Comparison of ENCODE assay signal across 36 cellular contexts in genomic region chr7:2437136-2437535, GRCh38. TPM values are rescaled to one million over a fixed set of nuclear protein-coding genes. Genes with fewer than 3 reads are reported as not detected.
DNase-seq lines count a peak whose midpoint lies in the region; ATAC-seq, FAIRE-seq and TF ChIP-seq lines count a peak whose summit lies in the region.
"Had no signal": no experiment of that assay in that cellular context is flagged by ENCODE, and none has a peak within 500 bp of the region (broad histone marks: within the 10 kb centered on the region; RNA-seq: fewer than 3 reads in every experiment).

No MANE protein-coding gene starts in this region.

- no peaks in the 10 kb centered on the region for H3K27me3 Mint-ChIP-seq in naive thymus-derived CD8-positive, alpha-beta T cell
- H3K27me3 Mint-ChIP-seq: activated CD4-positive, alpha-beta T cell treated with anti-CD3 and anti-CD28 coated beads for 36 hours; activated naive CD8-positive, alpha-beta T cell; dendritic cell treated with granulocyte-macrophage colony-stimulating factor and Interleukin-4, amounts not matched to agents 40 ng/mL and 50 ng/mL, for 4 days; T-helper 17 cell had no signal

- H3K27me3 ChIP-seq in foreskin keratinocyte (peaks cover 12% of the 10 kb centered on the region), aorta (ENCODE audit: control insufficient read depth in 1 of 2, insufficient read depth in 2 of 2, low read length in 1 of 2) (no peaks in the 10 kb centered on the region)
- H3K27me3 ChIP-seq: right lobe of liver, tibial artery had no signal

- H3K36me3 ChIP-seq in aorta (ENCODE audit: control insufficient read depth in 1 of 2, insufficient read depth in 2 of 2, low read length in 1 of 2): peaks cover 0 to 4% of the 10 kb centered on the region in 2 donors

- TF ChIP-seq CTCF in foreskin keratinocyte (conservative IDR thresholded peaks at IDR 0.05): no peak

- no peaks in the 10 kb centered on the region for H3K4me1 ChIP-seq in foreskin keratinocyte
- no peaks in the 10 kb centered on the region for H3K4me1 ChIP-seq in aorta (ENCODE audit: control insufficient read depth in 1 of 2, insufficient read depth in 2 of 2, low read length in 2 of 2)
- H3K4me1 ChIP-seq: right lobe of liver had no signal

- no peaks in the 10 kb centered on the region for H3K9me3 Mint-ChIP-seq in naive thymus-derived CD8-positive, alpha-beta T cell
- H3K9me3 Mint-ChIP-seq: dendritic cell treated with granulocyte-macrophage colony-stimulating factor and Interleukin-4, amounts not matched to agents 40 ng/mL and 50 ng/mL, for 4 days; neural crest cell had no signal

- DNase-seq in AG08396 (ENCODE audit: low spot score): peak; percentile 6
- peak; percentile 81 for DNase-seq in HT-29 (ENCODE audit: low spot score)
- DNase-seq in foreskin keratinocyte: no peak
- DNase-seq in sciatic nerve (ENCODE audit: low spot score): no peak
- DNase-seq in naive thymus-derived CD8-positive, alpha-beta T cell: no peak
- no peak for DNase-seq in aorta
- no peak for DNase-seq in RCC 7860 (ENCODE audit: low spot score)
- DNase-seq: ACHN; activated CD4-positive, alpha-beta T cell treated with anti-CD3 and anti-CD28 coated beads for 36 hours; activated CD8-positive, alpha-beta T cell treated with anti-CD3 and anti-CD28 coated beads, Interleukin-2, amount 10 ng/mL, durations not matched to agents 7 days and 5 days; activated T-cell treated with anti-CD3 and anti-CD28 coated beads for 4 hours; anterior cingulate cortex; central memory CD4-positive, alpha-beta T cell; NCI-H1105 treated with DMSO at 0.1 percent for 48 hours; NCI-H2029 treated with DMSO at 0.1 percent for 48 hours; NCI-H226; NCI-H748 treated with DMSO at 0.1 percent for 48 hours; stimulated activated naive CD4-positive, alpha-beta T cell treated with Interleukin-2 at 50 U/mL for 16 hours; T-helper 17 cell; tibial artery had no signal

- H3K27ac ChIP-seq in foreskin keratinocyte (no peak overlapping the region), aorta (ENCODE audit: low read depth in 1 of 2, low read length in 2 of 2) (no peak overlapping the region)
- H3K27ac ChIP-seq: parathyroid adenoma, right lobe of liver had no signal

- ATAC-seq in foreskin keratinocyte: peak; percentile 15
- peak; percentile 15 for ATAC-seq in sciatic nerve
- ATAC-seq in HG02870 (IDR thresholded peaks at IDR 0.05; ENCODE audit: unreplicated experiment): no peak
- no peak for ATAC-seq in naive thymus-derived CD8-positive, alpha-beta T cell
- no peak for ATAC-seq in aorta (ENCODE audit: low FRiP score)
- ATAC-seq: activated CD4-positive, alpha-beta T cell treated with anti-CD3 and anti-CD28 coated beads for 36 hours; activated CD8-positive, alpha-beta T cell treated with anti-CD3 and anti-CD28 coated beads, Interleukin-2, amount 10 ng/mL, durations not matched to agents 7 days and 5 days; right lobe of liver; T-helper 17 cell had no signal

- peaks cover 0 to 18% (median 9%) of the 10 kb centered on the region in 4 donors for H3K4me1 Mint-ChIP-seq in naive thymus-derived CD8-positive, alpha-beta T cell
- H3K4me1 Mint-ChIP-seq: activated CD4-positive, alpha-beta T cell treated with anti-CD3 and anti-CD28 coated beads for 36 hours had no signal

- H3K27ac Mint-ChIP-seq in naive thymus-derived CD8-positive, alpha-beta T cell: no peak overlapping the region
- H3K27ac Mint-ChIP-seq: activated CD4-positive, alpha-beta T cell treated with anti-CD3 and anti-CD28 coated beads for 36 hours; activated naive CD8-positive, alpha-beta T cell; dendritic cell treated with granulocyte-macrophage colony-stimulating factor and Interleukin-4, amounts not matched to agents 40 ng/mL and 50 ng/mL, for 4 days; T-helper 17 cell had no signal

- intact Hi-C loops in sciatic nerve (cut with DNase I): no loop called here
- intact Hi-C loops in aorta (cut with DNase I): no loop called here

- no peak overlapping the region for H3K4me3 ChIP-seq in aorta (ENCODE audit: low read length in 2 of 2)
- H3K4me3 ChIP-seq: lung, right lobe of liver, tibial artery had no signal

- FAIRE-seq in RCC 7860 (lab: Jason Lieb, UNC): no peak
- FAIRE-seq: G401.6, H1, islet of Langerhans had no signal

- H3K9me3 ChIP-seq in aorta (ENCODE audit: control insufficient read depth, low read length): no peaks in the 10 kb centered on the region
- H3K9me3 ChIP-seq: right lobe of liver, SK-N-SH, tibial artery had no signal

- WGBS in aorta, 2 donors: 92 to 95% methylated on average over 9 of the region's 9 CpGs

- POLR2A ChIA-PET in naive thymus-derived CD8-positive, alpha-beta T cell (lab: Charles Lee): no interaction called here

- H3K36me3 Mint-ChIP-seq in naive thymus-derived CD8-positive, alpha-beta T cell: peaks cover 0 to 50% (median 15%) of the 10 kb centered on the region in 3 donors
- H3K36me3 Mint-ChIP-seq: activated naive CD8-positive, alpha-beta T cell had no signal

- H3K4me3 Mint-ChIP-seq in naive thymus-derived CD8-positive, alpha-beta T cell: no peak overlapping the region
- H3K4me3 Mint-ChIP-seq: activated CD4-positive, alpha-beta T cell treated with anti-CD3 and anti-CD28 coated beads for 36 hours; activated CD8-positive, alpha-beta T cell treated with anti-CD3 and anti-CD28 coated beads, Interleukin-2, amount 10 ng/mL, durations not matched to agents 7 days and 5 days; activated naive CD8-positive, alpha-beta T cell; dendritic cell treated with granulocyte-macrophage colony-stimulating factor and Interleukin-4, amounts not matched to agents 40 ng/mL and 50 ng/mL, for 4 days; neural crest cell; T-helper 17 cell had no signal

RNA-seq across cellular contexts. Expression of gene CHST12, which starts 33.7 kb away (rescaled TPM):
- 14.5 and 24.7 TPM in 2 replicates for total RNA-seq in HT-29 (2014; rRNA removed; shearing (Covaris generic))
- 6.1 and 7.5 TPM in 2 replicates for total RNA-seq in foreskin keratinocyte
- polyA plus RNA-seq in foreskin keratinocyte: 10.2 and 10.7 TPM in 2 replicates
- total RNA-seq in sciatic nerve: 30.7 TPM
- 10 to 100 TPM; 19.2 to 19.7 TPM for total RNA-seq in naive thymus-derived CD8-positive, alpha-beta T cell
- 10 to 100 TPM in 2 of 3 donors, 1 to 10 TPM in 1; 8.9 to 21.7 (median 16.5) TPM for polyA plus RNA-seq in naive thymus-derived CD8-positive, alpha-beta T cell
- total RNA-seq in aorta: 10 to 100 TPM; 19.6 to 31.8 TPM
- polyA plus RNA-seq in aorta: 10 to 100 TPM in 1 of 2 donors, 1 to 10 TPM in 1; 2.9 to 16.0 TPM

RNA-seq across cellular contexts. Expression of gene GRIFIN, which starts 39.1 kb away (rescaled TPM):
- not detected in 2 replicates for total RNA-seq in HT-29 (2014; rRNA removed; shearing (Covaris generic))
- total RNA-seq in foreskin keratinocyte: not detected in 2 replicates
- not detected in 2 replicates for polyA plus RNA-seq in foreskin keratinocyte
- total RNA-seq in sciatic nerve: not detected
- not detected for total RNA-seq in naive thymus-derived CD8-positive, alpha-beta T cell
- polyA plus RNA-seq in naive thymus-derived CD8-positive, alpha-beta T cell: not detected
- total RNA-seq in aorta: not detected
- polyA plus RNA-seq in aorta: not detected
- total RNA-seq: activated CD4-positive, alpha-beta T cell treated with anti-CD3 and anti-CD28 coated beads for 36 hours; activated CD8-positive, alpha-beta T cell treated with anti-CD3 and anti-CD28 coated beads, Interleukin-2, amount 10 ng/mL, durations not matched to agents 7 days and 5 days; fibroblast of lung; H1; HT1080; lung; M059J; neural crest cell; right lobe of liver; RPMI7951; T-helper 17 cell had no signal
- polyA plus RNA-seq: BJ, fibroblast of lung, H1, lung, SK-N-SH had no signal

Comparison
In these comparisons a context has a peak if more than half of its experiments do, and no peak if none do; other contexts are left out.
1. DNase-seq: peak in AG08396 (single experiment) and HT-29 (single experiment); none in foreskin keratinocyte (0 of 2), sciatic nerve (single experiment), naive thymus-derived CD8-positive, alpha-beta T cell (0 of 10), aorta (0 of 2) and RCC 7860 (single experiment).
2. ATAC-seq: peak in foreskin keratinocyte (single experiment) and sciatic nerve (single experiment); none in HG02870 (single experiment), naive thymus-derived CD8-positive, alpha-beta T cell (0 of 2) and aorta (single experiment).